ENCODE assay signal across 8 cellular contexts in the genomic region with DNA sequence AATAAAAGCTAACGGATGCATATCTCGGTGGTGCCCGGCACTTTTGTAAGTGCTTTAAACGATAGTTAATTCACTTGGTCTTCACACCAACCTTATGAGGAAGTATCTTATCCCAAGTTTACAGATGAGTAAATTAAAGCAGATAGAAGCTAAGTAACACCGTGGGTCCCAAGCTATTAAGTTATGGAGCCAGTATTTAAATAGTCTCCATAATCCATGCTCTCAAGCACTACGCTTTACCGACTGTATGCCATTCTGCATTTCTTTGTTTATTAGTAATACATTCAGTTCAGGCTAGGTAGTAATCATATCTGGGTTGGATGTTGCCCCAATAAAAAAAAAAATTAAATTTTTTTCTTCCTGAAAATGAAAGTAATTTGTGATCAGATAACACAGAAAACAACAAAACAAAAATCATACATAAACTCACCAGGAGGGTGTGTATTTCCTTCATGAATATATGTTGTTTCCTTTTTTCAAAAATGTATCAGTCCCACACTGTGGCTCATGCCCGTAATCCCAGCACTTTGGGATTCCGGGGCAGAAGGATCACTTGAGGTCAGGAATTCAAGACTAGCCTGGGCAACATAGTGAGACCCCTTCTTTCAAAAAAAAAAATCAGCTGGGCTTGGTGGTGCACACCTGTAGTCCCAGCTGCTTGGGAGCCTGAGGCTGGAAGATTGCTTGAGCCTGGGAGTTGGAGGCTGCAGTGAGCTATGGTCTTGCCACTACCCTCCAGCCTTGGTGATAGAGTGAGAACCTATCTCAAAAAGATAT. TPM values are rescaled to one million over a fixed set of nuclear protein-coding genes. Genes with fewer than 3 reads are reported as not detected.
DNase-seq lines count a peak whose midpoint lies in the region; ATAC-seq and TF ChIP-seq lines count a peak whose summit lies in the region.

No MANE protein-coding gene starts in this region.

- H3K27ac ChIP-seq in CD4-positive, alpha-beta T cell (ENCODE audit: low read depth, low read length), result peak overlapping the region; percentile 95
- peak overlapping the region; percentile 94; the same call in 1 of the 2 replicates for H3K27ac ChIP-seq in MM.1S (ENCODE audit: low read length)

- 0 out of 2 replicates have a peak, but pooled peaks cover 5% of the 10 kb centered on the region for H4K20me1 ChIP-seq in MM.1S (ENCODE audit: insufficient read depth, low read length)

- H3K4me2 ChIP-seq in MM.1S (ENCODE audit: low read depth, low read length), result peak overlapping the region; percentile 84

- H3K9ac ChIP-seq in MM.1S (ENCODE audit: low read length), result peak overlapping the region; percentile 94

- CTCF ChIA-PET in CD4-positive, alpha-beta T cell (lab: Charles Lee), result interaction anchor here (1.4 to 7.3 kb wide), 14 partner anchors 7 to 97 kb away, joined by 5 to 75 read pairs (median 11); partner anchors contain the start of gene PHC1

- no peaks in the 10 kb centered on the region for H3K27me3 ChIP-seq in CD4-positive, alpha-beta T cell (ENCODE audit: control insufficient read depth, insufficient read depth, low read length)
- H3K27me3 ChIP-seq in MM.1S (replicated peaks; ENCODE audit: insufficient read depth, low read length), result no peaks in the 10 kb centered on the region

- peaks cover 5% of the 10 kb centered on the region; the same call in 1 of the 2 replicates for H3K36me3 ChIP-seq in MM.1S (replicated peaks; ENCODE audit: insufficient read depth, low read length)

- H3K9me2 ChIP-seq in MM.1S (replicated peaks; ENCODE audit: insufficient read depth, low read length), result no peaks in the 10 kb centered on the region

- H3K4me3 ChIP-seq in MM.1S (ENCODE audit: low read length), result peak overlapping the region; percentile 98

- peak; percentile 37 for TF ChIP-seq CTCF in CD4-positive, alpha-beta T cell (IDR thresholded peaks at IDR 0.05)
- peak; percentile 10; the same call in 1 of the 2 replicates for TF ChIP-seq CTCF in MM.1S (IDR thresholded peaks at IDR 0.05; ENCODE audit: low read length)
- peak; percentile 21 for TF ChIP-seq CTCF in chondrocyte (IDR thresholded peaks at IDR 0.05)

- peaks cover 18% of the 10 kb centered on the region for H3K4me1 ChIP-seq in MM.1S (ENCODE audit: low read length)

- intact Hi-C loops in CD4-positive, alpha-beta T cell (cut with DNase I, micrococcal nuclease), result loop anchor here (1.0 to 2.0 kb wide), 6 partner anchors 46 to 254 kb away; partner anchors contain the start of gene RIMKLB (in 1 of the 2)
- intact Hi-C loops in posterior vena cava (cut with DNase I), result loop anchor here in 1 of 2 donors (10.0 kb wide), 1 partner anchor 84 kb away; no protein-coding TSS in a partner anchor

- ATAC-seq in CD4-positive, alpha-beta T cell (ENCODE audit: poor library complexity), result peak; percentile 19
- ATAC-seq in naive thymus-derived CD8-positive, alpha-beta T cell, result no peak
- no peak for ATAC-seq in HG03521 (IDR thresholded peaks at IDR 0.05; ENCODE audit: unreplicated experiment)

- H3K27me3 Mint-ChIP-seq in CD4-positive, alpha-beta T cell, result no peaks in the 10 kb centered on the region
- H3K27me3 Mint-ChIP-seq in chondrocyte (ENCODE audit: low read depth), result no peaks in the 10 kb centered on the region
- no peaks in the 10 kb centered on the region for H3K27me3 Mint-ChIP-seq in naive thymus-derived CD8-positive, alpha-beta T cell

- H3F3A ChIP-seq in MM.1S (ENCODE audit: insufficient read depth, low read length), result peaks cover 10% of the 10 kb centered on the region; the same call in 1 of the 2 replicates

- peak overlapping the region; percentile 91 for H3K4me3 Mint-ChIP-seq in CD4-positive, alpha-beta T cell
- peak overlapping the region; percentile 99 for H3K4me3 Mint-ChIP-seq in chondrocyte (ENCODE audit: unreplicated experiment)
- H3K4me3 Mint-ChIP-seq in naive thymus-derived CD8-positive, alpha-beta T cell, result peak overlapping the region; percentile 91 to 97 (median 95)

- peaks cover 79% of the 10 kb centered on the region for H3K4me1 Mint-ChIP-seq in CD4-positive, alpha-beta T cell (ENCODE audit: low read depth)
- H3K4me1 Mint-ChIP-seq in chondrocyte (ENCODE audit: low read depth), result peaks cover 30% of the 10 kb centered on the region
- H3K4me1 Mint-ChIP-seq in naive thymus-derived CD8-positive, alpha-beta T cell, result peaks cover 41 to 83% (median 69%) of the 10 kb centered on the region in 4 donors

- H3K79me2 ChIP-seq in MM.1S (ENCODE audit: low read length), result peaks cover 36% of the 10 kb centered on the region

- no peaks in the 10 kb centered on the region for H3K9me3 ChIP-seq in CD4-positive, alpha-beta T cell (ENCODE audit: control insufficient read depth, low read length)
- no peaks in the 10 kb centered on the region for H3K9me3 ChIP-seq in MM.1S (replicated peaks; ENCODE audit: insufficient read depth, low read length)

- H3K36me3 Mint-ChIP-seq in CD4-positive, alpha-beta T cell (ENCODE audit: low read depth), result peaks cover 48% of the 10 kb centered on the region
- no peaks in the 10 kb centered on the region for H3K36me3 Mint-ChIP-seq in chondrocyte (ENCODE audit: low read depth)
- peaks cover 0 to 17% (median 7%) of the 10 kb centered on the region in 3 donors for H3K36me3 Mint-ChIP-seq in naive thymus-derived CD8-positive, alpha-beta T cell

- POLR2A ChIA-PET in CD4-positive, alpha-beta T cell (lab: Charles Lee), result interaction anchor here (0.6 to 4.6 kb wide), 22 partner anchors 11 to 1242 kb away, joined by 3 to 71 read pairs (median 5); partner anchors contain the start of genes PHC1 and RIMKLB
- POLR2A ChIA-PET in naive thymus-derived CD8-positive, alpha-beta T cell (lab: Charles Lee), result interaction anchor here (1.0 to 4.9 kb wide), 11 partner anchors 9 to 98 kb away, joined by 3 to 51 read pairs (median 7); partner anchors contain the start of gene PHC1

- peak overlapping the region; percentile 88 for H2AFZ ChIP-seq in MM.1S (ENCODE audit: low read length)

- DNase-seq in CD4-positive, alpha-beta T cell, result no peak
- DNase-seq in MM.1S (peak; percentile 36), chondrocyte (ENCODE audit: low spot score) (no peak), NCI-H2107 (lab: John Stamatoyannopoulos, UW) (no peak), DMS 273 treated with DMSO at 0.1 percent for 48 hours (lab: John Stamatoyannopoulos, UW) (no peak), posterior vena cava (ENCODE audit: low spot score) (no peak)
- peak in 4 of 10 donors; percentile 20 to 57 (median 44) for DNase-seq in naive thymus-derived CD8-positive, alpha-beta T cell

- H3K27ac Mint-ChIP-seq in CD4-positive, alpha-beta T cell, result peak overlapping the region; percentile 93
- peak overlapping the region; percentile 98 for H3K27ac Mint-ChIP-seq in chondrocyte (ENCODE audit: unreplicated experiment)
- peak overlapping the region; percentile 91 to 99 (median 94) for H3K27ac Mint-ChIP-seq in naive thymus-derived CD8-positive, alpha-beta T cell

- no peaks in the 10 kb centered on the region for H3K9me3 Mint-ChIP-seq in CD4-positive, alpha-beta T cell
- H3K9me3 Mint-ChIP-seq in chondrocyte (ENCODE audit: low read depth), result no peaks in the 10 kb centered on the region
- H3K9me3 Mint-ChIP-seq in naive thymus-derived CD8-positive, alpha-beta T cell, result peaks cover 0 to 10% (median 5%) of the 10 kb centered on the region in 9 donors

RNA-seq across cellular contexts. Expression of gene M6PR, which starts 1.4 kb away (rescaled TPM):
- total RNA-seq in CD4-positive, alpha-beta T cell, result 10 to 100 TPM; 53.4 to 55.8 TPM
- total RNA-seq in chondrocyte (90.1 to 103 TPM (median 96.1 TPM) in 3 replicates), posterior vena cava (10 to 100 TPM; 78.4 to 83.6 TPM)
- total RNA-seq in naive thymus-derived CD8-positive, alpha-beta T cell, result 100 to 1,000 TPM; 173 to 175 TPM
- 100 to 1,000 TPM; 228 to 260 (median 238) TPM for polyA plus RNA-seq in naive thymus-derived CD8-positive, alpha-beta T cell

RNA-seq across cellular contexts. Expression of gene PHC1, which starts 36.6 kb away (rescaled TPM):
- 10 to 100 TPM; 46.6 to 47.2 TPM for total RNA-seq in CD4-positive, alpha-beta T cell
- total RNA-seq in chondrocyte (33.0 to 36.7 TPM (median 35.8 TPM) in 3 replicates), posterior vena cava (10 to 100 TPM; 31.1 to 36.6 TPM)
- 10 to 100 TPM; 36.3 to 39.2 TPM for total RNA-seq in naive thymus-derived CD8-positive, alpha-beta T cell
- polyA plus RNA-seq in naive thymus-derived CD8-positive, alpha-beta T cell, result 10 to 100 TPM; 12.3 to 20.3 (median 15.7) TPM

RNA-seq across cellular contexts. Expression of gene KLRG1, which starts 38.5 kb away (rescaled TPM):
- 10 to 100 TPM in 1 of 2 experiments, 1 to 10 TPM in 1; 8.4 to 10.5 TPM for total RNA-seq in CD4-positive, alpha-beta T cell
- total RNA-seq in chondrocyte (0.17 to 1.5 TPM (median 0.49 TPM) in 3 replicates), posterior vena cava (1 to 10 TPM; 1.1 to 2.7 TPM)
- total RNA-seq in naive thymus-derived CD8-positive, alpha-beta T cell, result 1 to 10 TPM; 4.1 to 5.0 TPM
- 100 to 1,000 TPM in 1 of 3 donors, 10 to 100 TPM in 2; 13.8 to 237 (median 14.7) TPM for polyA plus RNA-seq in naive thymus-derived CD8-positive, alpha-beta T cell
